Comparison of ENCODE assay signal across 35 cellular contexts in the genomic region with DNA sequence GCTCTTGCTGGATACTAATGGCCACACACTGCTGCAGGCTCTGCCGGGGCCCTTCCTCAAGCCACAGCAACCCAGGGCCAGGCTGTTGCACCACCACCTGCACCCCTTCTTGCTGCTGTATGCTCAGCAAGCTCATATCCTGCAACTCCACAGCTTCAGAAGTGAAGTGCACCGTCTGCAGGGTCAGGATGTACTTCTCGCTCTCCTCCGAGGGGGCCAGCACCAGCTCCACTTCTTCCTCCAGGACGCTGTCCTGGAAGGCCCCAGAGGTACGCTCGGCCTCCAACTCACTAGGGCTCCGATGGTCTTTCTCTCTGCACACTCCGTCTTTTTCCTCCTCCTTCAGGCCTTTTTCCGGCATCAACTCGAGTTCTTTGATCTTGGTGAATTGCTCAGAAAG. TPM values are rescaled to one million over a fixed set of nuclear protein-coding genes. Genes with fewer than 3 reads are reported as not detected.
"Had no signal": no experiment of that assay in that cellular context is flagged by ENCODE, and none has a peak within 500 bp of the region (broad histone marks: within the 10 kb centered on the region; RNA-seq: fewer than 3 reads in every experiment).

No MANE protein-coding gene starts in this region.

- H3K4me3 Mint-ChIP-seq: effector memory CD8-positive, alpha-beta T cell; immature natural killer cell; naive thymus-derived CD4-positive, alpha-beta T cell; nephron progenitor cell; stimulated activated naive CD8-positive, alpha-beta T cell treated with anti-CD3 and anti-CD28 coated beads, Interleukin-15, amount 100 ng/mL, for 72 hours had no signal

- H3K9me3 Mint-ChIP-seq: effector memory CD8-positive, alpha-beta T cell; immature natural killer cell; naive thymus-derived CD4-positive, alpha-beta T cell; nephron progenitor cell; stimulated activated naive CD8-positive, alpha-beta T cell treated with anti-CD3 and anti-CD28 coated beads, Interleukin-15, amount 100 ng/mL, for 72 hours had no signal

- FAIRE-seq: endometrium, keratinocyte, pancreas had no signal

- H3K27me3 ChIP-seq: esophagus squamous epithelium, left lung, pancreas, thyroid gland had no signal

- ATAC-seq: effector memory CD8-positive, alpha-beta T cell; heart right ventricle; left lung; naive thymus-derived CD4-positive, alpha-beta T cell; pancreas; sciatic nerve had no signal

- H3K36me3 ChIP-seq: esophagus squamous epithelium, heart right ventricle, left lung, neutrophil, pancreas, thyroid gland had no signal

- H3K4me1 Mint-ChIP-seq: immature natural killer cell had no signal

- H3K4me1 ChIP-seq: heart right ventricle, left lung, pancreas, thyroid gland had no signal

- H3K4me3 ChIP-seq: esophagus squamous epithelium, heart right ventricle, left lung, pancreas, smooth muscle cell, thyroid gland had no signal

- H3K9me3 ChIP-seq: esophagus squamous epithelium, heart right ventricle, left lung, neutrophil, pancreas, thyroid gland had no signal

- DNase-seq: cortex of kidney; effector memory CD8-positive, alpha-beta T cell; erythroblast; esophagus squamous epithelium; foreskin melanocyte; glutamatergic neuron; heart right ventricle; hippocampal formation; immature natural killer cell; left lung; mesenchymal stem cell; midbrain; naive thymus-derived CD4-positive, alpha-beta T cell; nephron progenitor cell; stimulated activated CD4-positive, alpha-beta T cell treated with anti-CD3 and anti-CD28 coated beads, Interleukin-12 subunit alpha, Interleukin-12 subunit beta, amount 100 ng/mL, for 4 hours; stimulated activated CD4-positive, alpha-beta T cell treated with anti-CD3 and anti-CD28 coated beads, Interleukin-1b, Interleukin-23, amount 100 ng/mL, for 48 hours; stimulated activated CD4-positive, alpha-beta T cell treated with anti-CD3 and anti-CD28 coated beads, Interleukin-4, amount 100 ng/mL, for 1 hour; stimulated activated CD8-positive, alpha-beta memory T cell treated with anti-CD3 and anti-CD28 coated beads, Interleukin-4, amount 100 ng/mL, for 48 hours; stimulated activated naive CD4-positive, alpha-beta T cell; stimulated activated naive CD8-positive, alpha-beta T cell treated with anti-CD3 and anti-CD28 coated beads, Interleukin-15, amount 100 ng/mL, for 72 hours; thyroid gland; trophoblast cell had no signal

- H3K27me3 Mint-ChIP-seq: effector memory CD8-positive, alpha-beta T cell; naive thymus-derived CD4-positive, alpha-beta T cell; stimulated activated naive CD8-positive, alpha-beta T cell treated with anti-CD3 and anti-CD28 coated beads, Interleukin-15, amount 100 ng/mL, for 72 hours had no signal

- H3K27ac ChIP-seq: esophagus squamous epithelium, heart right ventricle, left lung, neutrophil, pancreas, thyroid gland had no signal

- H3K4me2 ChIP-seq: smooth muscle cell had no signal

- H3K27ac Mint-ChIP-seq: effector memory CD8-positive, alpha-beta T cell; immature natural killer cell; naive thymus-derived CD4-positive, alpha-beta T cell; nephron progenitor cell had no signal

- H3K36me3 Mint-ChIP-seq: immature natural killer cell; naive thymus-derived CD4-positive, alpha-beta T cell had no signal

RNA-seq across cellular contexts. Expression of gene CTCFL, which starts 1.2 kb away (rescaled TPM):
- total RNA-seq: dermis microvascular lymphatic vessel endothelial cell; heart right ventricle; left lung; lower leg skin; lung microvascular endothelial cell; naive thymus-derived CD4-positive, alpha-beta T cell; omental fat pad; posterior vena cava; smooth muscle cell; temporal lobe; ureter had no signal
- polyA plus RNA-seq: heart right ventricle; immature natural killer cell; keratinocyte; naive thymus-derived CD4-positive, alpha-beta T cell; pancreas; smooth muscle cell had no signal

RNA-seq across cellular contexts. Expression of gene PCK1, which starts 37.1 kb away (rescaled TPM):
- total RNA-seq: dermis microvascular lymphatic vessel endothelial cell; left lung; lung microvascular endothelial cell; naive thymus-derived CD4-positive, alpha-beta T cell; smooth muscle cell had no signal
- polyA plus RNA-seq: immature natural killer cell; keratinocyte; naive thymus-derived CD4-positive, alpha-beta T cell; smooth muscle cell had no signal
